Comparison of ENCODE assay signal across 1 cellular context in the genomic region with DNA sequence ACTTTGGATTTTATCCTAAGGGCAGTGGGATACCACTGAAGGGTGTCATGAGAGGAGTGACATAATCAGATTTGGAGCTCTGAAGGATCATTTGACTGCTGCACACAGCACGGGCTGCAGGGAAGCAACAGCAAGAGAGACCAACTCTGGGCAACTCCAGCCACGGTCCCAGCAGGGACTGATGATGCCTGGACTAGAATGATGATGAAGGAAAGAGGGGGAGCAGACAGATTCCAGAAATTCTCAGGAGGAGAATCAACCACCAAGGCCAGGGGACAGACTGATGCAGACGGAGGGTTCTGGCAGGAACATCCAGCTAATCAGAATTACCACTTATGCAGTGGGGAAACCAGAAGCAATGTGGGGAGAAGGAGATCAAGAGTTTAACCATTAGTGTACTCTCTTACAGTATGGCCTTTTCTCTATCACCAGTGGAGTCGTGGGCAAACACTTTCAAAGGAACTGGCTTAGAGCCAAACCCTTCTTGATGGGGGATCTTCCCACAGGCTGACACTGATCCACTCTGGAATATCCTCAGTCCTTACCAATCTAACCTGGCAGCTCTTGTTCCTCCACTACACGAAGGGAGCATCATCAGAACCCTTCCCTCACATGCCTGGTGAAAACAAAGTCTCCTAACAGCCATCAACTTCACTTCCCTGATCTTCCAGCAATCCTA.
TF ChIP-seq lines count a peak whose summit lies in the region.

No MANE protein-coding gene starts in this region.

TF ChIP-seq in HepG2, 621 proteins besides CTCF, POLR2A, EP300 and RAD21:
- no peak for TF ChIP-seq ZNF709 (CRISPR knock-in tag; IDR thresholded peaks at IDR 0.05)
